In genomic region chr2:178152033-178152432, GRCh38 we compare ENCODE assay signal across 16 cellular contexts. TPM values are rescaled to one million over a fixed set of nuclear protein-coding genes. Genes with fewer than 3 reads are reported as not detected.
DNase-seq lines count a peak whose midpoint lies in the region; ATAC-seq, FAIRE-seq and TF ChIP-seq lines count a peak whose summit lies in the region.
"Had no signal": no experiment of that assay in that cellular context is flagged by ENCODE, and none has a peak within 500 bp of the region (broad histone marks: within the 10 kb centered on the region; RNA-seq: fewer than 3 reads in every experiment).

No MANE protein-coding gene starts in this region.

- H3K27me3 ChIP-seq in KMS-11 (ENCODE audit: insufficient read depth, low read depth) (no peaks in the 10 kb centered on the region), adipocyte (replicated peaks; ENCODE audit: control insufficient read depth, insufficient read depth, low read length) (no peaks in the 10 kb centered on the region)
- H3K27me3 ChIP-seq: BLaER1 treated with 17β-estradiol and CSF1 and Interleukin-3, amounts not matched to agents 10 nM and 100 nM had no signal

- H3K4me1 ChIP-seq in KMS-11 (ENCODE audit: low read depth, poor library complexity, severe bottlenecking) (peaks cover 41% of the 10 kb centered on the region), adipocyte (ENCODE audit: control insufficient read depth, insufficient read depth, low read length) (peaks cover 7% of the 10 kb centered on the region)

- H3K9me3 ChIP-seq in adipocyte (ENCODE audit: control insufficient read depth, low read length), result no peaks in the 10 kb centered on the region
- H3K9me3 ChIP-seq: esophagus muscularis mucosa had no signal

- DNase-seq in DMS153 treated with DMSO at 0.1 percent for 48 hours (lab: John Stamatoyannopoulos, UW; ENCODE audit: unreplicated experiment) (peak; percentile 28), adipocyte (ENCODE audit: low read depth) (peak; percentile 40), lung microvascular endothelial cell (ENCODE audit: low read depth in 2 of 2) (peak; percentile 11 to 90), globus pallidus (ENCODE audit: low spot score) (no peak), RCC 7860 (ENCODE audit: low spot score) (no peak)
- DNase-seq: GOT3; immature natural killer cell; naive thymus-derived CD4-positive, alpha-beta T cell; NCI-H1436 treated with DMSO at 0.1 percent for 48 hours had no signal

- H3K9ac ChIP-seq in KMS-11 (peak overlapping the region; percentile 9; the same call in 1 of the 2 replicates), adipocyte (ENCODE audit: low read length) (no peak overlapping the region)
- H3K9ac ChIP-seq: BLaER1 treated with 17β-estradiol and CSF1 and Interleukin-3, amounts not matched to agents 10 nM and 100 nM had no signal

- TF ChIP-seq CTCF in KMS-11 (conservative IDR thresholded peaks at IDR 0.05; ENCODE audit: low read depth, low read length), result no peak

- no peaks in the 10 kb centered on the region for H3K36me3 ChIP-seq in KMS-11 (ENCODE audit: insufficient read depth)
- no peaks in the 10 kb centered on the region for H3K36me3 ChIP-seq in adipocyte (ENCODE audit: control insufficient read depth, insufficient read depth, low read length, severe bottlenecking)
- H3K36me3 ChIP-seq: BLaER1 treated with 17β-estradiol and CSF1 and Interleukin-3, amounts not matched to agents 10 nM and 100 nM; esophagus muscularis mucosa had no signal

- H3K4me2 ChIP-seq in KMS-11, result peak overlapping the region; percentile 53

- H3K4me3 ChIP-seq in KMS-11 (IDR thresholded peaks at IDR 0.05; ENCODE audit: insufficient read depth, low read depth, low read length) (peak overlapping the region; percentile 58), adipocyte (ENCODE audit: low read length) (no peak overlapping the region)
- H3K4me3 ChIP-seq: BLaER1 treated with 17β-estradiol and CSF1 and Interleukin-3, amounts not matched to agents 10 nM and 100 nM; esophagus muscularis mucosa; skin epidermis had no signal

- ATAC-seq in HG03097 (IDR thresholded peaks at IDR 0.05; ENCODE audit: low FRiP score, unreplicated experiment) (no peak), GM21528 (IDR thresholded peaks at IDR 0.05; ENCODE audit: low FRiP score, unreplicated experiment) (no peak)
- ATAC-seq: activated CD4-positive, CD25-positive, alpha-beta regulatory T cell treated with anti-CD3 and anti-CD28 coated beads, Interleukin-2, amount 50 U/mL, for 24 hours; naive thymus-derived CD4-positive, alpha-beta T cell had no signal

- H2AFZ ChIP-seq in KMS-11 (ENCODE audit: low read depth), result peak overlapping the region; percentile 15

- H4K20me1 ChIP-seq in KMS-11 (ENCODE audit: insufficient read depth), result no peaks in the 10 kb centered on the region
- H4K20me1 ChIP-seq: BLaER1 treated with 17β-estradiol and CSF1 and Interleukin-3, amounts not matched to agents 10 nM and 100 nM had no signal

- H3K27ac ChIP-seq in KMS-11, result peak overlapping the region; percentile 50
- H3K27ac ChIP-seq: esophagus muscularis mucosa, skin epidermis had no signal

- no peak for FAIRE-seq in RCC 7860 (lab: Jason Lieb, UNC)

- no peaks in the 10 kb centered on the region for H3K79me2 ChIP-seq in KMS-11 (ENCODE audit: insufficient read depth, low read depth)

RNA-seq across cellular contexts. Expression of gene RBM45, which starts 39.8 kb away (rescaled TPM):
- total RNA-seq in lung microvascular endothelial cell, result 15.9 and 20.6 TPM in 2 replicates

RNA-seq across cellular contexts. Expression of gene OSBPL6, which starts 42.3 kb away (rescaled TPM):
- total RNA-seq in lung microvascular endothelial cell, result 2.4 and 4.0 TPM in 2 replicates

Comparison
In these comparisons a context has a peak if more than half of its experiments do, and no peak if none do; other contexts are left out.
1. DNase-seq: peak in DMS153 treated with DMSO at 0.1 percent for 48 hours (single experiment), adipocyte (single experiment) and lung microvascular endothelial cell (2 of 2); none in globus pallidus (single experiment) and RCC 7860 (single experiment).